25 cellular contexts compared by ENCODE assay signal in genomic region chr14:77106666-77107065, GRCh38. TPM values are rescaled to one million over a fixed set of nuclear protein-coding genes. Genes with fewer than 3 reads are reported as not detected.
DNase-seq lines count a peak whose midpoint lies in the region; ATAC-seq and TF ChIP-seq lines count a peak whose summit lies in the region.
"Had no signal": no experiment of that assay in that cellular context is flagged by ENCODE, and none has a peak within 500 bp of the region (broad histone marks: within the 10 kb centered on the region; RNA-seq: fewer than 3 reads in every experiment).

No MANE protein-coding gene starts in this region.

- H3K4me1 ChIP-seq in vagina = peaks cover 79% of the 10 kb centered on the region

- ATAC-seq in esophagus mucosa = peak; percentile 21
- ATAC-seq in HG02588 (IDR thresholded peaks at IDR 0.05; ENCODE audit: unreplicated experiment) = no peak
- ATAC-seq in GM19395 (IDR thresholded peaks at IDR 0.05; ENCODE audit: unreplicated experiment) = no peak
- ATAC-seq: activated CD8-positive, alpha-beta T cell treated with anti-CD3 and anti-CD28 coated beads for 36 hours; natural killer cell; stimulated activated naive B cell treated with anti-CD40 and anti-IgM and Interleukin-4, amounts not matched to agents 10 μg/mL and 1 μg/mL and 100 μg/mL, for 72 hours had no signal

- intact Hi-C loops in vagina (cut with DNase I) = no loop called here

- H3K27ac ChIP-seq in angular gyrus (ENCODE audit: low read depth, low read length) (peak overlapping the region; percentile 97), substantia nigra (ENCODE audit: low read depth, low read length, poor library complexity, severe bottlenecking) (peak overlapping the region; percentile 100), vagina (no peak overlapping the region)

- TF ChIP-seq CTCF in vagina (IDR thresholded peaks at IDR 0.05) = no peak

- H3K27me3 ChIP-seq in vagina = no peaks in the 10 kb centered on the region
- H3K27me3 ChIP-seq: esophagus squamous epithelium had no signal

- H3K9me3 ChIP-seq in vagina = no peaks in the 10 kb centered on the region
- H3K9me3 ChIP-seq: esophagus squamous epithelium, SK-N-SH had no signal

- peak; percentile 29 for DNase-seq in medulla oblongata (ENCODE audit: extremely low spot score)
- DNase-seq in substantia nigra (lab: John Stamatoyannopoulos, UW) = no peak
- no peak for DNase-seq in vagina (ENCODE audit: extremely low spot score in 2 of 2)
- no peak for DNase-seq in stimulated activated CD4-positive, alpha-beta T cell treated with anti-CD3 and anti-CD28 coated beads, Interleukin-15, amount 100 ng/mL, for 24 hours
- DNase-seq: activated CD4-positive, CD25-positive, alpha-beta regulatory T cell; activated CD8-positive, alpha-beta T cell treated with anti-CD3 and anti-CD28 coated beads for 36 hours; activated naive CD4-positive, alpha-beta T cell treated with Interleukin-2 at 50 U/mL for 16 hours; CD4-positive, alpha-beta T cell; effector memory CD4-positive, alpha-beta T cell; esophagus squamous epithelium; kidney glomerular epithelial cell; natural killer cell; NCI-H1417 treated with DMSO at 0.1 percent for 48 hours; NCI-H524 treated with DMSO at 0.1 percent for 48 hours; SK-N-SH; stimulated activated naive B cell treated with anti-CD40 and anti-IgM and Interleukin-4, amounts not matched to agents 10 μg/mL and 1 μg/mL and 100 μg/mL, for 72 hours; trophoblast cell had no signal

- no peak for TF ChIP-seq POLR2A in vagina (IDR thresholded peaks at IDR 0.05)

- peaks cover 0 to 8% of the 10 kb centered on the region in 2 donors for H3K36me3 ChIP-seq in vagina

- no peak overlapping the region for H3K4me3 ChIP-seq in vagina
- H3K4me3 ChIP-seq: esophagus squamous epithelium, skin epidermis had no signal

RNA-seq across cellular contexts. Expression of gene CIPC, which starts 8.6 kb away (rescaled TPM):
- total RNA-seq in esophagus mucosa (19.7 TPM), vagina (43.2 TPM)

RNA-seq across cellular contexts. Expression of gene ZDHHC22, which starts 34.9 kb away (rescaled TPM):
- total RNA-seq in esophagus mucosa (not detected), vagina (not detected)
- total RNA-seq: activated CD8-positive, alpha-beta T cell treated with anti-CD3 and anti-CD28 coated beads for 36 hours; CD4-positive, alpha-beta T cell; esophagus squamous epithelium; H4; mesenteric fat pad; natural killer cell; RPMI7951 had no signal
